ENCODE assay signal across 8 cellular contexts in genomic region chr2:23164173-23164572, GRCh38.
"Had no signal": no experiment of that assay in that cellular context is flagged by ENCODE, and none has a peak within 500 bp of the region (broad histone marks: within the 10 kb centered on the region; RNA-seq: fewer than 3 reads in every experiment).

No MANE protein-coding gene starts in this region.

- H3K4me3 ChIP-seq: GM12878 had no signal

- ATAC-seq: GM12878 had no signal

- DNase-seq: GDM1, GF-D8 had no signal

- FAIRE-seq: G401.6, GM12878, GM12891, GM12892, GM18507, GM19239 had no signal
